In genomic region chr5:100722657-100723056, GRCh38 we compare ENCODE assay signal across 29 cellular contexts.
"Had no signal": no experiment of that assay in that cellular context is flagged by ENCODE, and none has a peak within 500 bp of the region (broad histone marks: within the 10 kb centered on the region; RNA-seq: fewer than 3 reads in every experiment).

No MANE protein-coding gene starts in this region.

- H3K27me3 ChIP-seq: colonic mucosa, gastrocnemius medialis, ovary, sigmoid colon, tibial nerve, upper lobe of right lung, uterus had no signal

- DNase-seq: colonic mucosa; effector CD8-positive, alpha-beta T cell; endodermal cell; foreskin fibroblast; gastrocnemius medialis; head of caudate nucleus; kidney; mesenchymal stem cell; midbrain; naive thymus-derived CD4-positive, alpha-beta T cell; occipital lobe; ovary; posterior cingulate gyrus; psoas muscle; right cardiac atrium; sigmoid colon; stimulated activated CD4-positive, alpha-beta T cell treated with anti-CD3 and anti-CD28 coated beads, Interleukin-4, amount 100 ng/mL, for 4 hours; stimulated activated naive CD8-positive, alpha-beta T cell treated with anti-CD3 and anti-CD28 coated beads, Interleukin-15, Interleukin-2, amounts not matched to agents 100 U/mL and 50 U/mL, for 24 hours; substantia nigra; upper lobe of right lung; uterus had no signal

- H3K4me1 Mint-ChIP-seq: nephron had no signal

- H3K4me3 ChIP-seq: colonic mucosa, gastrocnemius medialis, ovary, psoas muscle, sigmoid colon, thoracic aorta, tibial nerve, upper lobe of right lung, uterus had no signal

- H3K36me3 ChIP-seq: colonic mucosa, gastrocnemius medialis, ovary, sigmoid colon, thoracic aorta, tibial nerve, upper lobe of right lung, uterus had no signal

- H3K27me3 Mint-ChIP-seq: dendritic cell treated with granulocyte-macrophage colony-stimulating factor and Interleukin-4, amounts not matched to agents 40 ng/mL and 50 ng/mL, for 4 days; stimulated activated memory B cell treated with anti-CD40 and anti-IgM and Interleukin-4, amounts not matched to agents 10 μg/mL and 1 μg/mL and 100 μg/mL, for 72 hours had no signal

- H3K27ac Mint-ChIP-seq: dendritic cell treated with granulocyte-macrophage colony-stimulating factor and Interleukin-4, amounts not matched to agents 40 ng/mL and 50 ng/mL, for 4 days; endodermal cell; nephron; stimulated activated memory B cell treated with anti-CD40 and anti-IgM and Interleukin-4, amounts not matched to agents 10 μg/mL and 1 μg/mL and 100 μg/mL, for 72 hours had no signal

- H3K36me3 Mint-ChIP-seq: naive thymus-derived CD4-positive, alpha-beta T cell; stimulated activated memory B cell treated with anti-CD40 and anti-IgM and Interleukin-4, amounts not matched to agents 10 μg/mL and 1 μg/mL and 100 μg/mL, for 72 hours had no signal

- H3K4me1 ChIP-seq: colonic mucosa, gastrocnemius medialis, psoas muscle, sigmoid colon, tibial nerve, upper lobe of right lung, uterus had no signal

- H3K9me3 ChIP-seq: colonic mucosa, gastrocnemius medialis, ovary, psoas muscle, sigmoid colon, thoracic aorta, tibial nerve, upper lobe of right lung, uterus had no signal

- H3K4me3 Mint-ChIP-seq: dendritic cell treated with granulocyte-macrophage colony-stimulating factor and Interleukin-4, amounts not matched to agents 40 ng/mL and 50 ng/mL, for 4 days; endodermal cell; naive thymus-derived CD4-positive, alpha-beta T cell; nephron; stimulated activated memory B cell treated with anti-CD40 and anti-IgM and Interleukin-4, amounts not matched to agents 10 μg/mL and 1 μg/mL and 100 μg/mL, for 72 hours had no signal

- H3K27ac ChIP-seq: colonic mucosa, epithelial cell of prostate, gastrocnemius medialis, ovary, psoas muscle, sigmoid colon, thoracic aorta, tibial nerve, upper lobe of right lung, uterus had no signal

- H3K9me3 Mint-ChIP-seq: dendritic cell treated with granulocyte-macrophage colony-stimulating factor and Interleukin-4, amounts not matched to agents 40 ng/mL and 50 ng/mL, for 4 days; endodermal cell; naive thymus-derived CD4-positive, alpha-beta T cell; nephron; stimulated activated memory B cell treated with anti-CD40 and anti-IgM and Interleukin-4, amounts not matched to agents 10 μg/mL and 1 μg/mL and 100 μg/mL, for 72 hours had no signal

- ATAC-seq: esophagus mucosa; gastrocnemius medialis; left lobe of liver; naive thymus-derived CD4-positive, alpha-beta T cell; psoas muscle; right cardiac atrium; stimulated activated memory B cell treated with anti-CD40 and anti-IgM and Interleukin-4, amounts not matched to agents 10 μg/mL and 1 μg/mL and 100 μg/mL, for 72 hours; stimulated activated naive CD8-positive, alpha-beta T cell treated with anti-CD3 and anti-CD28 coated beads, Interleukin-15, Interleukin-2, amounts not matched to agents 100 U/mL and 50 U/mL, for 24 hours; upper lobe of right lung had no signal
